Comparison of ENCODE assay signal across 8 cellular contexts in genomic region chr15:67120839-67121540, GRCh38. TPM values are rescaled to one million over a fixed set of nuclear protein-coding genes. Genes with fewer than 3 reads are reported as not detected.
DNase-seq lines count a peak whose midpoint lies in the region; ATAC-seq, FAIRE-seq and TF ChIP-seq lines count a peak whose summit lies in the region.

No MANE protein-coding gene starts in this region.

- H3K4me1 ChIP-seq in Panc1 (ENCODE audit: control insufficient read depth, insufficient read depth, low read length), result peaks cover 97% of the 10 kb centered on the region
- peaks cover 0 to 79% (median 60%) of the 10 kb centered on the region in 4 donors for H3K4me1 ChIP-seq in tibial artery

- in situ Hi-C loops in Panc1 (cut with HindIII; ENCODE audit: low pct_unique_long_range_greater_than_20kb, low sequenced_read_pairs), result no loop called here

- H3K27ac ChIP-seq in Panc1 (ENCODE audit: low read length) (peak overlapping the region; percentile 100), tibial artery (peak overlapping the region; percentile 66 to 74)

- no peak for FAIRE-seq in frontal cortex (lab: Jason Lieb, UNC)

- no peak overlapping the region for H3K4me3 ChIP-seq in Panc1 (ENCODE audit: low read depth in 2 of 2, low read length in 2 of 2)
- peak overlapping the region; percentile 25 to 32 for H3K4me3 ChIP-seq in tibial artery

- H3K27me3 ChIP-seq in Panc1 (ENCODE audit: control insufficient read depth, insufficient read depth, low read length), result no peaks in the 10 kb centered on the region
- no peaks in the 10 kb centered on the region for H3K27me3 ChIP-seq in tibial artery

- TF ChIP-seq CTCF in AG09319 (IDR thresholded peaks at IDR 0.05; ENCODE audit: low read depth, low read length) (no peak), Panc1 (IDR thresholded peaks at IDR 0.05) (no peak), tibial artery (IDR thresholded peaks at IDR 0.05) (no peak)

- BruUV-seq in Panc1 (replicated peaks; lab: Mats Ljungman, UMichigan), result no TSS peak

- POLR2A ChIA-PET in Panc1 (lab: Charles Lee), result interaction anchor here (0.6 to 0.7 kb wide), 3 partner anchors 14 to 37 kb away, joined by 3 to 6 read pairs (median 5); no protein-coding TSS in a partner anchor

- H3K36me3 ChIP-seq in Panc1 (ENCODE audit: control insufficient read depth, insufficient read depth, low read length) (no peaks in the 10 kb centered on the region), tibial artery (no peaks in the 10 kb centered on the region)

- intact Hi-C loops in Panc1 (cut with micrococcal nuclease; ENCODE audit: unreplicated experiment), result loop anchor here (10.0 kb wide), 1 partner anchor 46 kb away; no protein-coding TSS in a partner anchor
- intact Hi-C loops in posterior cingulate gyrus (cut with DNase I), result no loop called here
- intact Hi-C loops in tibial artery (cut with DNase I; ENCODE audit: low total_unique reads), result no loop called here

- CTCF ChIA-PET in Panc1 (lab: Charles Lee), result interaction anchor here (0.6 kb wide), 1 partner anchor 30 kb away, joined by 4 read pairs; no protein-coding TSS in a partner anchor

- ATAC-seq in GM21576 (IDR thresholded peaks at IDR 0.05; ENCODE audit: unreplicated experiment) (peak; percentile 72), Panc1 (peak; percentile 22)

- peak; percentile 75 for DNase-seq in AG09319 (ENCODE audit: extremely low read depth, low read depth)
- no peak for DNase-seq in Panc1 (ENCODE audit: low read depth, low spot score)
- DNase-seq in activated naive CD4-positive, alpha-beta T cell (lab: John Stamatoyannopoulos, UW), result peak; percentile 42 to 70 (median 55)
- DNase-seq in frontal cortex (ENCODE audit: low spot score in 2 of 2), result peak; percentile 31 to 83
- DNase-seq in posterior cingulate gyrus, result peak; percentile 39 to 95 (median 62)
- DNase-seq in tibial artery, result peak; percentile 92 to 97
- no peak for DNase-seq in SIG-M5 (lab: John Stamatoyannopoulos, UW)

- H3K9me3 ChIP-seq in Panc1 (ENCODE audit: control insufficient read depth, insufficient read depth, low read depth, low read length), result no peaks in the 10 kb centered on the region
- no peaks in the 10 kb centered on the region for H3K9me3 ChIP-seq in tibial artery

RNA-seq across cellular contexts. Expression of gene SMAD3, which starts 55.6 kb away (rescaled TPM):
- total RNA-seq in Panc1 (2021; ENCODE audit: unreplicated experiment) (394 TPM), frontal cortex (2.0 TPM)
- polyA plus RNA-seq in Panc1 (2012; ENCODE audit: insufficient read length), result 255 TPM

Comparison
In these comparisons a context has a peak if more than half of its experiments do, and no peak if none do; other contexts are left out.
1. DNase-seq: peak in AG09319 (single experiment), activated naive CD4-positive, alpha-beta T cell (4 of 4), frontal cortex (2 of 2), posterior cingulate gyrus (10 of 10) and tibial artery (2 of 2); none in Panc1 (single experiment) and SIG-M5 (single experiment).
2. H3K4me3 ChIP-seq: peak in tibial artery (2 of 2); none in Panc1 (0 of 2).
3. RNA of gene SMAD3, which starts 55.6 kb away (total RNA-seq): 394 TPM in Panc1 (single experiment); 2.0 TPM in frontal cortex (single experiment); every median in the first group is over 100 times any median in the second.